Comparison of ENCODE assay signal across 8 cellular contexts in genomic region chr6:44078795-44079671, GRCh38. TPM values are rescaled to one million over a fixed set of nuclear protein-coding genes. Genes with fewer than 3 reads are reported as not detected.
DNase-seq lines count a peak whose midpoint lies in the region; ATAC-seq and TF ChIP-seq lines count a peak whose summit lies in the region.

No MANE protein-coding gene starts in this region.

- peak overlapping the region; percentile 52; the same call in 1 of the 2 replicates for H2AFZ ChIP-seq in Loucy (ENCODE audit: low read length)

- 19 to 29% (median 21%) methylated on average over 8 of the region's 8 CpGs for WGBS in psoas muscle, 3 donors

- H3K27me3 ChIP-seq in Loucy (ENCODE audit: insufficient read depth, low read length, poor library complexity, severe bottlenecking): no peaks in the 10 kb centered on the region
- peaks cover 7% of the 10 kb centered on the region for H3K27me3 ChIP-seq in foreskin keratinocyte
- no peaks in the 10 kb centered on the region for H3K27me3 ChIP-seq in psoas muscle (ENCODE audit: insufficient read depth in 3 of 3, low read length in 2 of 3)

- H3K9ac ChIP-seq in Loucy (ENCODE audit: low read depth, low read length, poor library complexity, severe bottlenecking): no peak overlapping the region

- TF ChIP-seq CTCF in Loucy (conservative IDR thresholded peaks at IDR 0.05; ENCODE audit: low read length) (peak; percentile 79), foreskin keratinocyte (conservative IDR thresholded peaks at IDR 0.05) (peak; percentile 95), psoas muscle (IDR thresholded peaks at IDR 0.05) (peak; percentile 90)

- H3K4me3 ChIP-seq in Loucy (ENCODE audit: low read length, poor library complexity, severe bottlenecking) (no peak overlapping the region), psoas muscle (no peak overlapping the region)

- H3K36me3 ChIP-seq in Loucy (ENCODE audit: insufficient read depth, low read length) (no peaks in the 10 kb centered on the region), psoas muscle (ENCODE audit: insufficient read depth in 1 of 2, low read depth in 1 of 2) (no peaks in the 10 kb centered on the region)

- no peaks in the 10 kb centered on the region for H3K9me2 ChIP-seq in Loucy (replicated peaks; ENCODE audit: low read depth, low read length)

- H3K27ac ChIP-seq in foreskin keratinocyte: no peak overlapping the region
- H3K27ac ChIP-seq in psoas muscle: peak overlapping the region; percentile 23

- peak; percentile 27 for ATAC-seq in foreskin keratinocyte
- ATAC-seq in psoas muscle: peak; percentile 43 to 70 (median 60)
- no peak for ATAC-seq in HG03460 (IDR thresholded peaks at IDR 0.05; ENCODE audit: unreplicated experiment)

- no peak overlapping the region for H3K4me2 ChIP-seq in Loucy (ENCODE audit: low read depth, low read length, poor library complexity, severe bottlenecking)

- no peaks in the 10 kb centered on the region for H3F3A ChIP-seq in Loucy (ENCODE audit: low read depth)

- H3K9me3 ChIP-seq in Loucy (ENCODE audit: insufficient read depth, low read depth, low read length) (no peaks in the 10 kb centered on the region), psoas muscle (no peaks in the 10 kb centered on the region)

- no peaks in the 10 kb centered on the region; the same call in 1 of the 2 replicates for H3K79me2 ChIP-seq in Loucy (ENCODE audit: insufficient read depth, low read length)

- intact Hi-C loops in psoas muscle (cut with DNase I): loop anchor here (1.0 to 10.0 kb wide), 7 partner anchors 127 to 470 kb away; partner anchors contain the start of gene MAD2L1BP (in 1 of the 2)

- H3K4me1 ChIP-seq in Loucy (ENCODE audit: insufficient read depth, low read length, poor library complexity, severe bottlenecking) (peaks cover 17% of the 10 kb centered on the region), foreskin keratinocyte (no peaks in the 10 kb centered on the region), psoas muscle (peaks cover 20% of the 10 kb centered on the region)

- DNase-seq in COLO829 (ENCODE audit: low spot score) (peak; percentile 80), foreskin keratinocyte (peak in 1 of 2 donors; percentile 51), psoas muscle (peak; percentile 47 to 76), NCI-H1694 treated with DMSO at 0.1 percent for 48 hours (lab: John Stamatoyannopoulos, UW) (no peak), NCI-H69 (lab: John Stamatoyannopoulos, UW) (no peak)
- DNase-seq in activated T-cell treated with anti-CD3 and anti-CD28 coated beads, Interleukin-2, amount 50 U/mL, for 1 hour: peak; percentile 69

- H4K20me1 ChIP-seq in Loucy (ENCODE audit: insufficient read depth, low read length, poor library complexity, severe bottlenecking): no peaks in the 10 kb centered on the region

RNA-seq across cellular contexts. Expression of gene MRPL14, which starts 48.2 kb away (rescaled TPM):
- 123 and 124 TPM in 2 replicates for total RNA-seq in foreskin keratinocyte
- polyA plus RNA-seq in foreskin keratinocyte: 183 and 189 TPM in 2 replicates
- total RNA-seq in psoas muscle: 100 to 1,000 TPM in 3 of 4 donors, 10 to 100 TPM in 1; 62.3 to 177 (median 113) TPM
- 100 to 1,000 TPM; 166 to 308 (median 197) TPM for polyA plus RNA-seq in psoas muscle

RNA-seq across cellular contexts. Expression of gene TMEM63B, which starts 48.3 kb away (rescaled TPM):
- total RNA-seq in foreskin keratinocyte (57.0 and 57.8 TPM in 2 replicates), psoas muscle (100 to 1,000 TPM in 1 of 4 donors, 10 to 100 TPM in 3; 32.7 to 121 (median 40.3) TPM)
- polyA plus RNA-seq in foreskin keratinocyte (34.4 and 35.9 TPM in 2 replicates), psoas muscle (10 to 100 TPM; 23.5 to 39.2 (median 27.9) TPM)

Comparison
In these comparisons a context has a peak if more than half of its experiments do, and no peak if none do; other contexts are left out.
1. DNase-seq: peak in COLO829 (single experiment), activated T-cell treated with anti-CD3 and anti-CD28 coated beads, Interleukin-2, amount 50 U/mL, for 1 hour (single experiment) and psoas muscle (2 of 2); none in NCI-H1694 treated with DMSO at 0.1 percent for 48 hours (single experiment) and NCI-H69 (single experiment).
2. Peak in every context shown above with its lines, with median percentiles within 50 percentile points of each other: CTCF ChIP-seq.